Comparison of ENCODE assay signal across 19 cellular contexts in genomic region chr11:68258363-68258765, GRCh38.
"Had no signal": no experiment of that assay in that cellular context is flagged by ENCODE, and none has a peak within 500 bp of the region (broad histone marks: within the 10 kb centered on the region; RNA-seq: fewer than 3 reads in every experiment).

No MANE protein-coding gene starts in this region.

- H3K27me3 ChIP-seq: body of pancreas, colonic mucosa, neural progenitor cell, pancreas had no signal

- H3K27ac ChIP-seq: body of pancreas, colonic mucosa, foreskin keratinocyte, lower lobe of right lung, neural progenitor cell, pancreas had no signal

- H3K4me1 ChIP-seq: foreskin keratinocyte, pancreas had no signal

- H3K9me3 Mint-ChIP-seq: activated naive CD4-positive, alpha-beta T cell treated with anti-CD3 and anti-CD28 coated beads, Interleukin-2, amount 50 U/mL, for 24 hours; activated T-helper 2 cell treated with anti-CD3 and anti-CD28 coated beads, Interferon-gamma antibody, Interleukin-2, Interleukin-4, amounts not matched to agents 10 μg/mL and 5 μg/mL and 100 μg/mL, durations not matched to agents 14 hours and 24 hours and 36 hours; neural progenitor cell had no signal

- H3K27ac Mint-ChIP-seq: activated naive CD4-positive, alpha-beta T cell treated with anti-CD3 and anti-CD28 coated beads, Interleukin-2, amount 50 U/mL, for 24 hours; activated T-helper 2 cell treated with anti-CD3 and anti-CD28 coated beads, Interferon-gamma antibody, Interleukin-2, Interleukin-4, amounts not matched to agents 10 μg/mL and 5 μg/mL and 100 μg/mL, durations not matched to agents 14 hours and 24 hours and 36 hours; neural progenitor cell had no signal

- DNase-seq: activated CD4-positive, alpha-beta T cell treated with anti-CD3 and anti-CD28 coated beads, Interleukin-2, amount 50 U/mL, for 4 hours; activated T-cell treated with anti-CD3 and anti-CD28 coated beads, Interleukin-2, amount 50 U/mL, for 1 hour; amniotic stem cell; body of pancreas; central memory CD4-positive, alpha-beta T cell; colonic mucosa; effector CD8-positive, alpha-beta T cell; foreskin keratinocyte; kidney glomerular epithelial cell; lower lobe of right lung; stimulated activated CD4-positive, alpha-beta T cell treated with anti-CD3 and anti-CD28 coated beads, Interleukin-12 subunit alpha, Interleukin-12 subunit beta, amount 100 ng/mL, for 4 hours; stimulated activated CD4-positive, alpha-beta T cell treated with anti-CD3 and anti-CD28 coated beads, Interleukin-2, amount 100 ng/mL, for 24 hours; trophoblast cell had no signal

- H3K36me3 ChIP-seq: colonic mucosa, neural progenitor cell had no signal

- H3K27me3 Mint-ChIP-seq: activated naive CD4-positive, alpha-beta T cell treated with anti-CD3 and anti-CD28 coated beads, Interleukin-2, amount 50 U/mL, for 24 hours had no signal

- ATAC-seq: activated CD4-positive, CD25-positive, alpha-beta regulatory T cell treated with anti-CD3 and anti-CD28 coated beads, Interleukin-2, amount 50 U/mL, for 24 hours had no signal

- H3K9ac ChIP-seq: neural progenitor cell had no signal

- H3K9me3 ChIP-seq: body of pancreas, colonic mucosa, lower lobe of right lung, pancreas had no signal

- FAIRE-seq: endothelial cell of umbilical vein, pancreas had no signal

- H3K4me2 ChIP-seq: neural progenitor cell had no signal

- H3K4me3 Mint-ChIP-seq: activated naive CD4-positive, alpha-beta T cell treated with anti-CD3 and anti-CD28 coated beads, Interleukin-2, amount 50 U/mL, for 24 hours; neural progenitor cell had no signal

- H3K4me3 ChIP-seq: body of pancreas, colonic mucosa, neural progenitor cell, pancreas had no signal
